31 cellular contexts compared by ENCODE assay signal in genomic region chr4:117640836-117641235, GRCh38.
"Had no signal": no experiment of that assay in that cellular context is flagged by ENCODE, and none has a peak within 500 bp of the region (broad histone marks: within the 10 kb centered on the region; RNA-seq: fewer than 3 reads in every experiment).

No MANE protein-coding gene starts in this region.

- H3K27me3 Mint-ChIP-seq: activated CD4-positive, alpha-beta T cell treated with anti-CD3 and anti-CD28 coated beads, Interleukin-2, amount 10 ng/mL, durations not matched to agents 24 days and 14 days; activated naive CD4-positive, alpha-beta T cell treated with anti-CD3 and anti-CD28 coated beads, Interleukin-2, amount 50 U/mL, for 24 hours; activated naive CD8-positive, alpha-beta T cell treated with anti-CD3 and anti-CD28 coated beads, Interleukin-2, amount 10 ng/mL, durations not matched to agents 7 days and 5 days; activated T-cell treated with anti-CD3 and anti-CD28 coated beads, Interleukin-2, amount 50 U/mL, for 24 hours had no signal

- H3K36me3 Mint-ChIP-seq: activated naive CD4-positive, alpha-beta T cell treated with anti-CD3 and anti-CD28 coated beads, Interleukin-2, amount 50 U/mL, for 24 hours; activated naive CD8-positive, alpha-beta T cell treated with anti-CD3 and anti-CD28 coated beads, Interleukin-2, amount 10 ng/mL, durations not matched to agents 7 days and 5 days had no signal

- H3K9me3 Mint-ChIP-seq: activated CD4-positive, alpha-beta T cell treated with anti-CD3 and anti-CD28 coated beads, Interleukin-2, amount 10 ng/mL, durations not matched to agents 24 days and 14 days; activated T-helper 2 cell treated with anti-CD3 and anti-CD28 coated beads, Interferon-gamma antibody, Interleukin-2, Interleukin-4, amounts not matched to agents 10 μg/mL and 5 μg/mL and 100 μg/mL, durations not matched to agents 14 hours and 24 hours and 36 hours had no signal

- ATAC-seq: activated CD8-positive, alpha-beta T cell treated with anti-CD3 and anti-CD28 coated beads, Interleukin-2, amount 10 ng/mL, durations not matched to agents 7 days and 5 days; PC-3; SK-N-SH treated with all-trans-retinoic acid at 6 μM for 48 hours had no signal

- DNase-seq: activated CD4-positive, alpha-beta T cell treated with anti-CD3 and anti-CD28 coated beads, Interleukin-2, amount 10 ng/mL, durations not matched to agents 24 days and 14 days; activated CD4-positive, alpha-beta T cell treated with anti-CD3 and anti-CD28 coated beads, Interleukin-2, amount 50 U/mL, for 48 hours; activated CD8-positive, alpha-beta T cell treated with anti-CD3 and anti-CD28 coated beads, Interleukin-2, amount 10 ng/mL, durations not matched to agents 7 days and 5 days; activated gamma-delta T cell; activated naive CD4-positive, alpha-beta T cell treated with Interleukin-2 at 50 U/mL for 16 hours; activated naive CD8-positive, alpha-beta T cell treated with anti-CD3 and anti-CD28 coated beads, Interleukin-2, amount 10 ng/mL, durations not matched to agents 7 days and 5 days; activated T-cell treated with anti-CD3 and anti-CD28 coated beads, Interleukin-2, amount 50 U/mL, for 24 hours; amygdala; Kasumi-1; KG1; MG63; NCI-H1048; NCI-H1105 treated with DMSO at 0.1 percent for 48 hours; NCI-H1436; NCI-H1694; NCI-H1930; NCI-H2081 treated with DMSO at 0.1 percent for 48 hours; NCI-H226; NCI-H446 treated with DMSO at 0.1 percent for 48 hours; NCI-H524; NCI-H748 treated with DMSO at 0.1 percent for 48 hours; PC-3; Peyer's patch; RPMI8226; SHP77 treated with DMSO at 0.1 percent for 48 hours; SW 1271; T-helper 1 cell; T1000 had no signal

- H3K4me1 Mint-ChIP-seq: activated CD4-positive, alpha-beta T cell treated with anti-CD3 and anti-CD28 coated beads, Interleukin-2, amount 10 ng/mL, durations not matched to agents 24 days and 14 days; activated naive CD4-positive, alpha-beta T cell treated with anti-CD3 and anti-CD28 coated beads, Interleukin-2, amount 50 U/mL, for 24 hours; activated naive CD8-positive, alpha-beta T cell treated with anti-CD3 and anti-CD28 coated beads, Interleukin-2, amount 10 ng/mL, durations not matched to agents 7 days and 5 days had no signal

- H3K27ac Mint-ChIP-seq: activated CD4-positive, alpha-beta T cell treated with anti-CD3 and anti-CD28 coated beads, Interleukin-2, amount 10 ng/mL, durations not matched to agents 24 days and 14 days; activated CD8-positive, alpha-beta T cell treated with anti-CD3 and anti-CD28 coated beads, Interleukin-2, amount 10 ng/mL, durations not matched to agents 7 days and 5 days; activated naive CD4-positive, alpha-beta T cell treated with anti-CD3 and anti-CD28 coated beads, Interleukin-2, amount 50 U/mL, for 24 hours; activated naive CD8-positive, alpha-beta T cell treated with anti-CD3 and anti-CD28 coated beads, Interleukin-2, amount 10 ng/mL, durations not matched to agents 7 days and 5 days; activated T-cell treated with anti-CD3 and anti-CD28 coated beads, Interleukin-2, amount 50 U/mL, for 24 hours; activated T-helper 2 cell treated with anti-CD3 and anti-CD28 coated beads, Interferon-gamma antibody, Interleukin-2, Interleukin-4, amounts not matched to agents 10 μg/mL and 5 μg/mL and 100 μg/mL, durations not matched to agents 14 hours and 24 hours and 36 hours had no signal

- H3K4me3 Mint-ChIP-seq: activated CD4-positive, alpha-beta T cell treated with anti-CD3 and anti-CD28 coated beads, Interleukin-2, amount 10 ng/mL, durations not matched to agents 24 days and 14 days; activated CD8-positive, alpha-beta T cell treated with anti-CD3 and anti-CD28 coated beads, Interleukin-2, amount 10 ng/mL, durations not matched to agents 7 days and 5 days; activated naive CD4-positive, alpha-beta T cell treated with anti-CD3 and anti-CD28 coated beads, Interleukin-2, amount 50 U/mL, for 24 hours; activated naive CD8-positive, alpha-beta T cell treated with anti-CD3 and anti-CD28 coated beads, Interleukin-2, amount 10 ng/mL, durations not matched to agents 7 days and 5 days; activated T-cell treated with anti-CD3 and anti-CD28 coated beads, Interleukin-2, amount 50 U/mL, for 24 hours had no signal
